In genomic region chr22:20717213-20717866, GRCh38 we compare ENCODE assay signal across 8 cellular contexts. TPM values are rescaled to one million over a fixed set of nuclear protein-coding genes. Genes with fewer than 3 reads are reported as not detected.
"Had no signal": no experiment of that assay in that cellular context is flagged by ENCODE, and none has a peak within 500 bp of the region (broad histone marks: within the 10 kb centered on the region; RNA-seq: fewer than 3 reads in every experiment).

No MANE protein-coding gene starts in this region.

RNA-seq across cellular contexts. Expression of gene SERPIND1, which starts 56.6 kb away (rescaled TPM):
- total RNA-seq: activated CD4-positive, alpha-beta T cell treated with anti-CD3 and anti-CD28 coated beads for 36 hours; activated naive CD4-positive, alpha-beta T cell treated with anti-CD3 and anti-CD28 coated beads, Interleukin-2, amount 50 U/mL, for 72 hours; ascending aorta; left ventricle myocardium superior; mammary epithelial cell; skeletal muscle tissue; T-helper 1 cell treated with Interleukin-12 subunit alpha and Interleukin-12 subunit beta and Interleukin-4 antibody, amounts not matched to agents 30 ng/mL and 1 ng/mL, for 36 hours; thoracic aorta had no signal
